In the genomic region with DNA sequence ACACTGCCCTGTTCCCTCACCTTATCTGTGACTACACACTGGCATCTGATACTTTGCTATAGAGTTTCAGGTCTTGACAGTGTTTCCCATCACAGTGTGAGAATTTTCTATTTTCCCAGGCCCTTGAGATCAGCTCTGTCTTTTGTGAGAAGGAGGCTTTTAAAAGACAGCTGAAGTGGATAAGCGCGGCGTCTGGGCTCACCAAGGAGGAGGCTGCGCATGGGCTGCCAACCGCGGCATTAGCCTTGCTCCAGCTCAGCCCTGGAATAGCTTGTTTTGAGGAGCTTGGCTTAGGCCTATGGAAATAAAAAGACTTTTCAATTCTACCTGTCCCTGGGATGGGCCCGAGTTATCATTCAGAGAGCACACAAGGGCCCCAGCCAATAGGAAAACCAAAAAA, we compare ENCODE assay signal across 19 cellular contexts.
DNase-seq lines count a peak whose midpoint lies in the region; ATAC-seq, FAIRE-seq and TF ChIP-seq lines count a peak whose summit lies in the region.
"Had no signal": no experiment of that assay in that cellular context is flagged by ENCODE, and none has a peak within 500 bp of the region (broad histone marks: within the 10 kb centered on the region; RNA-seq: fewer than 3 reads in every experiment).

No MANE protein-coding gene starts in this region.

- no peaks in the 10 kb centered on the region for H4K20me1 ChIP-seq in HepG2 (ENCODE audit: insufficient read depth, low read length)

- no peak overlapping the region for H3K27ac ChIP-seq in HepG2 (ENCODE audit: extremely low read length, insufficient read depth, low read length)

- no peak for TF ChIP-seq CTCF in kidney epithelial cell (IDR thresholded peaks at IDR 0.05; ENCODE audit: insufficient read depth, low read length, poor library complexity, severe bottlenecking)
- no peak for TF ChIP-seq CTCF in HepG2 (CRISPR knock-in tag; IDR thresholded peaks at IDR 0.05)

- ATAC-seq in HepG2 (no peak), GM19455 (IDR thresholded peaks at IDR 0.05; ENCODE audit: unreplicated experiment) (no peak), GM21786 (IDR thresholded peaks at IDR 0.05; ENCODE audit: unreplicated experiment) (no peak)
- ATAC-seq: HCT116, SK-N-SH treated with all-trans-retinoic acid at 6 μM for 48 hours, T-cell had no signal

- DNase-seq in DMS79 treated with DMSO at 0.1 percent for 48 hours (lab: John Stamatoyannopoulos, UW): peak; percentile 89
- DNase-seq in NCI-H2107 treated with DMSO at 0.1 percent for 48 hours (lab: John Stamatoyannopoulos, UW; ENCODE audit: unreplicated experiment): peak; percentile 47
- peak; percentile 38 for DNase-seq in kidney epithelial cell (ENCODE audit: low read depth)
- DNase-seq in renal cortical epithelial cell (ENCODE audit: low read depth): peak; percentile 38
- no peak for DNase-seq in HepG2 (ENCODE audit: low spot score)
- DNase-seq: CD8-positive, alpha-beta memory T cell; GDM1; GOT3; NCI-H1694 treated with DMSO at 0.1 percent for 48 hours; NCI-H2171 treated with DMSO at 0.1 percent for 48 hours; NCI-H510A; NCI-H82; SIG-M5; T-cell had no signal

- H3K4me3 ChIP-seq in kidney epithelial cell (ENCODE audit: low read depth, low read length): no peak overlapping the region
- H3K4me3 ChIP-seq in HepG2 (replicated peaks in 1 of 3; ENCODE audit: insufficient read depth in 1 of 3, low read depth in 2 of 3, low read length in 3 of 3): no peak overlapping the region

- H3K9me3 ChIP-seq in HepG2 (ENCODE audit: low read length): no peaks in the 10 kb centered on the region

- CTCF ChIA-PET in HepG2 (lab: Yijun Ruan, JAX; ENCODE audit: low intra/inter-chr PET ratio, low total read pairs): no interaction called here

- no peak overlapping the region for H3K4me2 ChIP-seq in HepG2 (ENCODE audit: low read depth, low read length)

- no peak overlapping the region for H2AFZ ChIP-seq in HepG2 (ENCODE audit: low read length)

- H3K79me2 ChIP-seq in HepG2 (ENCODE audit: insufficient read depth, low read length): no peaks in the 10 kb centered on the region

- POLR2A ChIA-PET in HepG2 (lab: Yijun Ruan, JAX): no interaction called here

- no peak for TF ChIP-seq POLR2A in HepG2 (IDR thresholded peaks at IDR 0.05; ENCODE audit: insufficient read depth in 1 of 2, low read depth in 2 of 2, low read length in 2 of 2)

- 88% methylated on average over 7 of the region's 7 CpGs for WGBS in HepG2 (ENCODE audit: low lambda C conversion rate)

- no peaks in the 10 kb centered on the region for H3K27me3 ChIP-seq in kidney epithelial cell (ENCODE audit: control insufficient read depth, insufficient read depth, low read length)
- H3K27me3 ChIP-seq in HepG2 (ENCODE audit: control insufficient read depth in 1 of 2, insufficient read depth in 2 of 2, low read length in 2 of 2): no peaks in the 10 kb centered on the region

- no peak for TF ChIP-seq EP300 in HepG2 (IDR thresholded peaks at IDR 0.05; ENCODE audit: low read depth in 2 of 2, low read length in 2 of 2)
- no peak for TF ChIP-seq EP300 in HepG2 (CRISPR knock-in tag; IDR thresholded peaks at IDR 0.05; ENCODE audit: borderline replicate concordance)

- intact Hi-C loops in HepG2 (cut with micrococcal nuclease; ENCODE audit: unreplicated experiment): no loop called here

- no peak overlapping the region for H3K9ac ChIP-seq in HepG2 (ENCODE audit: insufficient read depth, low read depth, low read length)

- in situ Hi-C loops in HepG2 (cut with HindIII; ENCODE audit: extremely low pct_ligation_motif_present, low pct_unique_long_range_greater_than_20kb): no loop called here

- H3K36me3 ChIP-seq in kidney epithelial cell (ENCODE audit: control insufficient read depth, insufficient read depth, low read length): no peaks in the 10 kb centered on the region
- no peaks in the 10 kb centered on the region for H3K36me3 ChIP-seq in HepG2 (replicated peaks in 1 of 2; ENCODE audit: control insufficient read depth in 1 of 2, insufficient read depth in 2 of 2, low read length in 2 of 2)

- BruUV-seq in HepG2 (replicated peaks; lab: Mats Ljungman, UMichigan): no TSS peak

- no peak for TF ChIP-seq RAD21 in HepG2 (CRISPR knock-in tag; IDR thresholded peaks at IDR 0.05)

- no peaks in the 10 kb centered on the region for H3K4me1 ChIP-seq in HepG2 (ENCODE audit: insufficient read depth, low read length)

- no peak for FAIRE-seq in HepG2 (lab: Jason Lieb, UNC)
- FAIRE-seq: HTR-8/SVneo had no signal

TF ChIP-seq in HepG2, 621 proteins besides CTCF, POLR2A, EP300 and RAD21:
- TF ChIP-seq CENPT (CRISPR knock-in tag; IDR thresholded peaks at IDR 0.05; ENCODE audit: low read depth) (no peak), KDM2A (CRISPR knock-in tag; IDR thresholded peaks at IDR 0.05; ENCODE audit: borderline replicate concordance, low read depth) (no peak), BATF2 (CRISPR knock-in tag; IDR thresholded peaks at IDR 0.05) (no peak), ZNF772 (CRISPR knock-in tag; IDR thresholded peaks at IDR 0.05) (no peak), ZNF746 (CRISPR knock-in tag; IDR thresholded peaks at IDR 0.05) (no peak), ZSCAN25 (CRISPR knock-in tag; IDR thresholded peaks at IDR 0.05) (no peak), ZNF792 (CRISPR knock-in tag; IDR thresholded peaks at IDR 0.05) (no peak)
- TF ChIP-seq, protein P1, sequence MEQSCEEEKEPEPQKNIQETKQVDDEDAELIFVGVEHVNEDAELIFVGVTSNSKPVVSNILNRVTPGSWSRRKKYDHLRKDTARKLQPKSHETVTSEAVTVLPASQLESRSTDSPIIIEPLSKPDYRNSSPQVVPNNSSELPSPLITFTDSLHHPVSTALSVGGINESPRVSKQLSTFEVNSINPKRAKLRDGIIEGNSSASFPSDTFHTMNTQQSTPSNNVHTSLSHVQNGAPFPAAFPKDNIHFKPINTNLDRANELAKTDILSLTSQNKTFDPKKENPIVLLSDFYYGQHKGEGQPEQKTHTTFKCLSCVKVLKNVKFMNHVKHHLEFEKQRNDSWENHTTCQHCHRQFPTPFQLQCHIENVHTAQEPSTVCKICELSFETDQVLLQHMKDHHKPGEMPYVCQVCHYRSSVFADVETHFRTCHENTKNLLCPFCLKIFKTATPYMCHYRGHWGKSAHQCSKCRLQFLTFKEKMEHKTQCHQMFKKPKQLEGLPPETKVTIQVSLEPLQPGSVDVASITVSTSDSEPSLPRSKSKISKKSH (CRISPR knock-in tag; IDR thresholded peaks at IDR 0.05; ENCODE audit: borderline replicate concordance): no peak
